ENCODE assay signal across 8 cellular contexts in genomic region chr21:17139189-17139588, GRCh38.
DNase-seq lines count a peak whose midpoint lies in the region; ATAC-seq and TF ChIP-seq lines count a peak whose summit lies in the region.
"Not testable (repeated sequence)": the region's sequence is repeated elsewhere in the genome, so short reads cannot be mapped to it uniquely, and the experiment has no call there.

No MANE protein-coding gene starts in this region.

- peak overlapping the region; percentile 43; the same call in 1 of the 2 replicates for H3K9ac ChIP-seq in OCI-LY3 (ENCODE audit: low read length)
- H3K9ac ChIP-seq in rectal smooth muscle tissue (ENCODE audit: low read length) = not testable (repeated sequence)

- H3K4me3 ChIP-seq in OCI-LY3 (ENCODE audit: low read length) (peak overlapping the region; percentile 71), breast epithelium (peak overlapping the region; percentile 32 to 65 (median 51)), foreskin fibroblast (ENCODE audit: low read depth in 1 of 2, low read length in 2 of 2) (peak overlapping the region; percentile 10 to 32), lower lobe of right lung (peak overlapping the region; percentile 42), rectal smooth muscle tissue (ENCODE audit: low read length) (peak overlapping the region; percentile 64), urinary bladder (ENCODE audit: low read depth, low read length) (peak overlapping the region; percentile 45)

- H4K20me1 ChIP-seq in OCI-LY3 (ENCODE audit: insufficient read depth, low read length) = not testable (repeated sequence)

- peak overlapping the region; percentile 82; the same call in 1 of the 2 replicates for H2AFZ ChIP-seq in OCI-LY3 (ENCODE audit: low read depth, low read length)

- not testable (repeated sequence) for H3K27ac ChIP-seq in OCI-LY3 (ENCODE audit: low read length); lower lobe of right lung; rectal smooth muscle tissue (ENCODE audit: low read depth, low read length); urinary bladder (ENCODE audit: low read depth)
- peak overlapping the region; percentile 33 to 58 for H3K27ac ChIP-seq in breast epithelium

- intact Hi-C loops in Calu3 (cut with micrococcal nuclease; ENCODE audit: unreplicated experiment); breast epithelium (cut with DNase I; ENCODE audit: low total_unique reads); lower lobe of right lung (cut with DNase I): not testable (repeated sequence)

- DNase-seq in Calu3; activated CD8-positive, alpha-beta T cell treated with anti-CD3 and anti-CD28 coated beads, Interleukin-2, amount 10 ng/mL, durations not matched to agents 7 days and 5 days; breast epithelium (ENCODE audit: low spot score in 2 of 2); foreskin fibroblast; lower lobe of right lung: not testable (repeated sequence)

- POLR2A ChIA-PET in activated CD8-positive, alpha-beta T cell treated with anti-CD3 and anti-CD28 coated beads, Interleukin-2, amount 10 ng/mL, durations not matched to agents 7 days and 5 days (lab: Charles Lee) = not testable (repeated sequence)

- not testable (repeated sequence) for H3K9me3 ChIP-seq in OCI-LY3 (ENCODE audit: insufficient read depth, low read length); breast epithelium; lower lobe of right lung

- TF ChIP-seq POLR2A in breast epithelium (IDR thresholded peaks at IDR 0.05) = not testable (repeated sequence)

- H3K4me3 Mint-ChIP-seq in Calu3 (ENCODE audit: low read depth, unreplicated experiment) = peak overlapping the region; percentile 86
- H3K4me3 Mint-ChIP-seq in activated CD8-positive, alpha-beta T cell treated with anti-CD3 and anti-CD28 coated beads, Interleukin-2, amount 10 ng/mL, durations not matched to agents 7 days and 5 days = peak overlapping the region; percentile 29

- WGBS in urinary bladder = 22% methylated on average over 3 of the region's 3 CpGs

- not testable (repeated sequence) for BruUV-seq in Calu3 (replicated peaks; lab: Mats Ljungman, UMichigan)

- TF ChIP-seq CTCF in Calu3 (IDR thresholded peaks at IDR 0.05; ENCODE audit: unreplicated experiment); OCI-LY3 (IDR thresholded peaks at IDR 0.05; ENCODE audit: low read depth, low read length); breast epithelium (IDR thresholded peaks at IDR 0.05); foreskin fibroblast (IDR thresholded peaks at IDR 0.05; ENCODE audit: low read depth, low read length); lower lobe of right lung (IDR thresholded peaks at IDR 0.05): not testable (repeated sequence)

- H3K27me3 ChIP-seq in OCI-LY3 (ENCODE audit: low read depth, low read length); breast epithelium; lower lobe of right lung (ENCODE audit: low read depth); rectal smooth muscle tissue (ENCODE audit: control insufficient read depth, insufficient read depth, low read length): not testable (repeated sequence)

- not testable (repeated sequence) for ATAC-seq in activated CD8-positive, alpha-beta T cell treated with anti-CD3 and anti-CD28 coated beads, Interleukin-2, amount 10 ng/mL, durations not matched to agents 7 days and 5 days
- peak in 1 of 2 donors; percentile 26 for ATAC-seq in lower lobe of right lung

- not testable (repeated sequence) for H3K79me2 ChIP-seq in OCI-LY3 (ENCODE audit: low read length)

- not testable (repeated sequence) for H3K9me3 Mint-ChIP-seq in Calu3 (ENCODE audit: low read depth, unreplicated experiment); activated CD8-positive, alpha-beta T cell treated with anti-CD3 and anti-CD28 coated beads, Interleukin-2, amount 10 ng/mL, durations not matched to agents 7 days and 5 days (ENCODE audit: insufficient read depth)

- peak overlapping the region; percentile 91 for H3K27ac Mint-ChIP-seq in Calu3 (ENCODE audit: unreplicated experiment)
- H3K27ac Mint-ChIP-seq in activated CD8-positive, alpha-beta T cell treated with anti-CD3 and anti-CD28 coated beads, Interleukin-2, amount 10 ng/mL, durations not matched to agents 7 days and 5 days = peak overlapping the region; percentile 22

- H3K36me3 ChIP-seq in OCI-LY3 (replicated peaks; ENCODE audit: low read depth, low read length); breast epithelium; lower lobe of right lung; rectal smooth muscle tissue (ENCODE audit: control insufficient read depth, insufficient read depth, low read length); urinary bladder (ENCODE audit: insufficient read depth): not testable (repeated sequence)

- H3K27me3 Mint-ChIP-seq in Calu3 (ENCODE audit: unreplicated experiment); activated CD8-positive, alpha-beta T cell treated with anti-CD3 and anti-CD28 coated beads, Interleukin-2, amount 10 ng/mL, durations not matched to agents 7 days and 5 days (ENCODE audit: low read depth): not testable (repeated sequence)

- not testable (repeated sequence) for H3K36me3 Mint-ChIP-seq in Calu3 (ENCODE audit: insufficient read depth, unreplicated experiment); activated CD8-positive, alpha-beta T cell treated with anti-CD3 and anti-CD28 coated beads, Interleukin-2, amount 10 ng/mL, durations not matched to agents 7 days and 5 days (ENCODE audit: low read depth)

- CTCF ChIA-PET in Calu3 (lab: Charles Lee) = interaction anchor here (0.6 kb wide), 1 partner anchor 482 kb away, joined by 5 read pairs; no protein-coding TSS in a partner anchor
- CTCF ChIA-PET in activated CD8-positive, alpha-beta T cell treated with anti-CD3 and anti-CD28 coated beads, Interleukin-2, amount 10 ng/mL, durations not matched to agents 7 days and 5 days (lab: Charles Lee) = not testable (repeated sequence)

- peak overlapping the region; percentile 75 for H3K4me2 ChIP-seq in OCI-LY3 (ENCODE audit: low read length)

- H3K4me1 Mint-ChIP-seq in Calu3 (ENCODE audit: low read depth, unreplicated experiment); activated CD8-positive, alpha-beta T cell treated with anti-CD3 and anti-CD28 coated beads, Interleukin-2, amount 10 ng/mL, durations not matched to agents 7 days and 5 days (ENCODE audit: low read depth): not testable (repeated sequence)

- not testable (repeated sequence) for H3K4me1 ChIP-seq in OCI-LY3 (ENCODE audit: low read length); breast epithelium; lower lobe of right lung; rectal smooth muscle tissue (ENCODE audit: control insufficient read depth, insufficient read depth, low read length); urinary bladder (ENCODE audit: insufficient read depth)

Comparison
In these comparisons a context has a peak if more than half of its experiments do, and no peak if none do; other contexts are left out.
1. H3K4me3 ChIP-seq: peak in every context shown above with its lines; median percentile 71 in OCI-LY3; 64 in rectal smooth muscle tissue; 51 in breast epithelium; 45 in urinary bladder; 42 in lower lobe of right lung; 21 in foreskin fibroblast.